22 cellular contexts compared by ENCODE assay signal in genomic region chr2:31922542-31923408, GRCh38.
DNase-seq lines count a peak whose midpoint lies in the region; ATAC-seq, FAIRE-seq and TF ChIP-seq lines count a peak whose summit lies in the region.
"Had no signal": no experiment of that assay in that cellular context is flagged by ENCODE, and none has a peak within 500 bp of the region (broad histone marks: within the 10 kb centered on the region; RNA-seq: fewer than 3 reads in every experiment).

No MANE protein-coding gene starts in this region.

- FAIRE-seq in HTR-8/SVneo (lab: Jason Lieb, UNC) (peak; percentile 28), H1 (lab: Jason Lieb, UNC) (no peak)
- FAIRE-seq: endothelial cell of umbilical vein had no signal

- H2AFZ ChIP-seq in H1 (ENCODE audit: low read length): no peak overlapping the region

- H4K5ac ChIP-seq in H1 (ENCODE audit: insufficient read length, low read depth, low read length): no peak overlapping the region

- H3K4me2 ChIP-seq in H1 (ENCODE audit: insufficient read depth in 1 of 2, low read depth in 2 of 2, low read length in 2 of 2): no peak overlapping the region

- DNase-seq in left ventricle myocardium inferior: no peak
- no peak for DNase-seq in left ventricle myocardium superior
- DNase-seq in HTR-8/SVneo (ENCODE audit: insufficient read length, low spot score): no peak
- no peak for DNase-seq in H1 (ENCODE audit: low read depth in 1 of 2, low spot score in 2 of 2)
- DNase-seq in activated naive CD4-positive, alpha-beta T cell treated with Interleukin-2 at 50 U/mL for 16 hours: no peak
- DNase-seq in hypothalamus (lab: John Stamatoyannopoulos, UW): no peak
- DNase-seq in germinal center (ENCODE audit: low spot score): no peak
- DNase-seq in mucosa of gallbladder (ENCODE audit: low spot score): no peak
- DNase-seq: activated CD4-positive, alpha-beta memory T cell treated with anti-CD3 and anti-CD28 coated beads for 36 hours; DND-41; foreskin melanocyte; IMR-90; NCI-H510A; SIG-M5; stimulated activated CD4-positive, alpha-beta T cell treated with anti-CD3 and anti-CD28 coated beads, Interleukin-15, amount 100 ng/mL, for 24 hours; tibial artery; WERI-Rb-1 had no signal

- H2BK5ac ChIP-seq in H1 (ENCODE audit: low read depth, low read length): no peak overlapping the region

- TF ChIP-seq POLR2A in H1 (IDR thresholded peaks at IDR 0.05; ENCODE audit: control extremely low read depth in 1 of 2, low read depth in 2 of 2, low read length in 2 of 2): no peak

- no peak for TF ChIP-seq RAD21 in H1 (IDR thresholded peaks at IDR 0.05 in 1 of 2, conservative IDR thresholded peaks at IDR 0.05 in 1 of 2; ENCODE audit: low read depth in 2 of 2, low read length in 2 of 2)

- peaks cover 0 to 2% of the 10 kb centered on the region in 2 experiments for H4K20me1 ChIP-seq in H1 (replicated peaks in 1 of 2; ENCODE audit: control insufficient read depth in 1 of 2, insufficient read depth in 2 of 2, low read length in 2 of 2)

- H3K36me3 ChIP-seq in left ventricle myocardium inferior: peaks cover under 1% of the 10 kb centered on the region
- H3K36me3 ChIP-seq in H1 (ENCODE audit: control insufficient read depth in 2 of 4, insufficient read depth in 4 of 4, low read length in 3 of 4): no peaks in the 10 kb centered on the region

- no peak overlapping the region for H3K9ac ChIP-seq in H1 (replicated peaks in 1 of 4; ENCODE audit: extremely low read depth in 1 of 4, low read depth in 3 of 4, low read length in 3 of 4)

- TF ChIP-seq EP300 in H1 (IDR thresholded peaks at IDR 0.05; ENCODE audit: borderline replicate concordance in 1 of 2, low read depth in 2 of 2, low read length in 2 of 2): no peak

- intact Hi-C loops in left ventricle myocardium inferior (cut with micrococcal nuclease) (no loop called here), left ventricle myocardium superior (cut with micrococcal nuclease) (no loop called here)

- H4K8ac ChIP-seq in H1 (ENCODE audit: extremely low read depth, insufficient read depth, low read length): no peak overlapping the region

- no peak overlapping the region for H3K18ac ChIP-seq in H1 (ENCODE audit: extremely low read depth, low read length)

- H2BK12ac ChIP-seq in H1 (ENCODE audit: low read depth, low read length): no peak overlapping the region

- no peak for TF ChIP-seq CTCF in left ventricle myocardium inferior (IDR thresholded peaks at IDR 0.05; ENCODE audit: borderline replicate concordance)
- TF ChIP-seq CTCF in H1 (IDR thresholded peaks at IDR 0.05; ENCODE audit: control extremely low read depth in 1 of 3, insufficient read depth in 1 of 3, low read depth in 1 of 3, low read length in 3 of 3): no peak

- H3K79me1 ChIP-seq in H1 (ENCODE audit: low read depth, low read length): no peaks in the 10 kb centered on the region

- H2AK5ac ChIP-seq in H1 (ENCODE audit: low read depth, low read length): no peak overlapping the region

- H3K27me3 ChIP-seq in left ventricle myocardium inferior (ENCODE audit: low read depth) (no peaks in the 10 kb centered on the region), H1 (replicated peaks in 1 of 4; ENCODE audit: control insufficient read depth in 3 of 4, extremely low read depth in 1 of 4, insufficient read depth in 3 of 4, low read length in 3 of 4) (no peaks in the 10 kb centered on the region)
- H3K27me3 ChIP-seq: neutrophil, tibial artery had no signal

- H3K27ac ChIP-seq in left ventricle myocardium inferior (replicated peaks) (peak overlapping the region; percentile 57), H1 (ENCODE audit: low read depth, low read length) (no peak overlapping the region)
- H3K27ac ChIP-seq: coronary artery, neutrophil, tibial artery, WERI-Rb-1 had no signal

- H2BK20ac ChIP-seq in H1 (ENCODE audit: low read length): no peak overlapping the region

- peak overlapping the region; percentile 83 for H3K23ac ChIP-seq in H1 (ENCODE audit: insufficient read length)

- POLR2A ChIA-PET in H1 (lab: Charles Lee; ENCODE audit: partially characterized antibody): no interaction called here

- H2BK120ac ChIP-seq in H1 (replicated peaks; ENCODE audit: low read depth, low read length): no peak overlapping the region

- H3K4me3 ChIP-seq in left ventricle myocardium inferior (peak overlapping the region; percentile 7), H1 (ENCODE audit: extremely low read depth in 1 of 4, insufficient read depth in 2 of 4, low read depth in 3 of 4, low read length in 4 of 4) (no peak overlapping the region)
- H3K4me3 ChIP-seq: coronary artery, tibial artery had no signal

- H2BK15ac ChIP-seq in H1 (ENCODE audit: low read length): no peak overlapping the region

- H3K79me2 ChIP-seq in H1 (ENCODE audit: control insufficient read depth in 1 of 2, insufficient read depth in 2 of 2, low read length in 2 of 2): no peaks in the 10 kb centered on the region

- 85% methylated on average over 9 of the region's 9 CpGs; no CpG with 5 or more reads in 1 of the 2 experiments for WGBS in H1 (ENCODE audit: extremely low coverage in 1 of 2, insufficient coverage in 1 of 2, insufficient read length in 1 of 2, insufficient replicate concordance in 2 of 2, low coverage in 1 of 2, low lambda C conversion rate in 2 of 2, missing lambda C conversion rate in 1 of 2), 2 experiments

- H3K4me1 ChIP-seq in left ventricle myocardium inferior (peaks cover 17% of the 10 kb centered on the region), H1 (replicated peaks in 1 of 4; ENCODE audit: control insufficient read depth in 3 of 4, insufficient read depth in 4 of 4, low read length in 3 of 4) (no peaks in the 10 kb centered on the region)
- H3K4me1 ChIP-seq: tibial artery had no signal

- no peak for ATAC-seq in left ventricle myocardium superior
- ATAC-seq: left lobe of liver; stimulated activated effector memory CD8-positive, alpha-beta T cell treated with anti-CD3 and anti-CD28 coated beads, Interleukin-12 subunit alpha, Interleukin-12 subunit beta, amount 100 ng/mL, for 72 hours had no signal

- no peaks in the 10 kb centered on the region for H3K23me2 ChIP-seq in H1 (ENCODE audit: low read depth, low read length)

- no peak overlapping the region for H3K14ac ChIP-seq in H1 (ENCODE audit: insufficient read length)

- no peaks in the 10 kb centered on the region for H3K9me3 ChIP-seq in left ventricle myocardium inferior (replicated peaks)
- no peaks in the 10 kb centered on the region for H3K9me3 ChIP-seq in H1 (ENCODE audit: insufficient read depth in 2 of 2, low read depth in 1 of 2, low read length in 1 of 2)
- H3K9me3 ChIP-seq: neutrophil, tibial artery had no signal

- H4K91ac ChIP-seq in H1 (replicated peaks; ENCODE audit: insufficient read length, low read length): no peak overlapping the region

- no peak overlapping the region for H3K56ac ChIP-seq in H1 (replicated peaks; ENCODE audit: insufficient read length, low read depth, low read length)

- CTCF ChIA-PET in H1 (lab: Charles Lee; ENCODE audit: partially characterized antibody): interaction anchor here (1.4 kb wide), 1 partner anchor 8 kb away, joined by 3 read pairs; no protein-coding TSS in a partner anchor

- H3K4ac ChIP-seq in H1 (replicated peaks; ENCODE audit: insufficient read length, low read depth, low read length): no peak overlapping the region

TF ChIP-seq in H1, 55 proteins besides CTCF, POLR2A, EP300 and RAD21:
- TF ChIP-seq POLR2AphosphoS5 (IDR thresholded peaks at IDR 0.05; ENCODE audit: low read depth, low read length): no peak
- TF ChIP-seq CBX8 (IDR thresholded peaks at IDR 0.05; ENCODE audit: borderline replicate concordance, low read depth, low read length): no peak
- no peak for TF ChIP-seq KDM5A (IDR thresholded peaks at IDR 0.05; ENCODE audit: low read length)
